ENCODE assay signal across 1 cellular context in the genomic region with DNA sequence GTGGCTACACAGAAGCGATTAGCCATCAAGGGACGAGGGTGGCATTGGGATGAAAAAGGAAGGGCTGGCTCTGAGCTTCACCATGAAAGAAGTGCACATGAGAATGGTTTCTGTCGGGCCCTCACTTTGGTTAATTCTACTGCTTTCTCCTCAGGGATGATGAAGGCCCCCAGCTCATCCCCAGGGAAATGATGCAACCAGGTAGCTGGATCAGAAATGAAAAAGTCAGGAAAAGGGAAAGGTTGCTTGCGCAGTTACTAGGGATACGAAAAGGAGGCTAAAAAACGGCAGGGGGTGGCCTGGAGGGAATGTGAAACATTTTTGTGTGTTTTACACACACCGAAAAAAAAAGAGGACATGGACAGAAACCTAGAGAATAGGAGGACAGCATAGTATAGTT.
TF ChIP-seq lines count a peak whose summit lies in the region.

No MANE protein-coding gene starts in this region.

TF ChIP-seq in K562, 482 proteins besides CTCF, POLR2A, EP300 and RAD21:
- TF ChIP-seq, protein P1, sequence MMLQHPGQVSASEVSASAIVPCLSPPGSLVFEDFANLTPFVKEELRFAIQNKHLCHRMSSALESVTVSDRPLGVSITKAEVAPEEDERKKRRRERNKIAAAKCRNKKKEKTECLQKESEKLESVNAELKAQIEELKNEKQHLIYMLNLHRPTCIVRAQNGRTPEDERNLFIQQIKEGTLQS (IDR thresholded peaks at IDR 0.05), result peak; percentile 52; the same call in 1 of the 2 replicates
- TF ChIP-seq, protein P1 (CRISPR knock-in tag; conservative IDR thresholded peaks at IDR 0.05), result no peak
- TF ChIP-seq IRF2 (CRISPR knock-in tag; IDR thresholded peaks at IDR 0.05), result no peak
- TF ChIP-seq NEUROD1 (IDR thresholded peaks at IDR 0.05; ENCODE audit: borderline replicate concordance, low read depth, low read length, partially characterized antibody), result no peak
- TF ChIP-seq CEBPG (CRISPR knock-in tag; IDR thresholded peaks at IDR 0.05), result 0 out of 2 replicates have a peak, but pooled peaks have one; percentile 10
- peak in 1 of 2 experiments; percentile 75; a peak in 2 of 4 replicates for TF ChIP-seq CEBPG (tag; conservative IDR thresholded peaks at IDR 0.05 in 1 of 2, IDR thresholded peaks at IDR 0.05 in 1 of 2)
